In genomic region chr14:35368993-35369392, GRCh38 we compare ENCODE assay signal across 1 cellular context.
TF ChIP-seq lines count a peak whose summit lies in the region.

No MANE protein-coding gene starts in this region.

TF ChIP-seq in HepG2, 621 proteins besides CTCF, POLR2A, EP300 and RAD21 (continued from another document):
- TF ChIP-seq USF2 (IDR thresholded peaks at IDR 0.05; ENCODE audit: low read depth, low read length) (no peak), USF2 (CRISPR knock-in tag; IDR thresholded peaks at IDR 0.05; ENCODE audit: borderline replicate concordance) (no peak), SOX5 (CRISPR knock-in tag; IDR thresholded peaks at IDR 0.05; ENCODE audit: borderline replicate concordance) (no peak), ZXDC (CRISPR knock-in tag; IDR thresholded peaks at IDR 0.05) (peak; percentile 59; the same call in 1 of the 2 replicates), ZNF773 (CRISPR knock-in tag; IDR thresholded peaks at IDR 0.05; ENCODE audit: borderline replicate concordance) (no peak), E2F1 (CRISPR knock-in tag; IDR thresholded peaks at IDR 0.05) (no peak), KDM5B (CRISPR knock-in tag; IDR thresholded peaks at IDR 0.05; ENCODE audit: borderline replicate concordance) (peak; percentile 23; the same call in 1 of the 2 replicates), SCMH1 (CRISPR knock-in tag; IDR thresholded peaks at IDR 0.05; ENCODE audit: borderline replicate concordance) (0 out of 2 replicates have a peak, but pooled peaks have one; percentile 59), THAP9 (CRISPR knock-in tag; IDR thresholded peaks at IDR 0.05; ENCODE audit: borderline replicate concordance) (0 out of 2 replicates have a peak, but pooled peaks have one; percentile 1)
TF ChIP-seq in HepG2: peak in this region for 5.
